9 cellular contexts compared by ENCODE assay signal in genomic region chr2:219358170-219359075, GRCh38. TPM values are rescaled to one million over a fixed set of nuclear protein-coding genes. Genes with fewer than 3 reads are reported as not detected.
DNase-seq lines count a peak whose midpoint lies in the region; ATAC-seq and TF ChIP-seq lines count a peak whose summit lies in the region.
"Had no signal": no experiment of that assay in that cellular context is flagged by ENCODE, and none has a peak within 500 bp of the region (broad histone marks: within the 10 kb centered on the region; RNA-seq: fewer than 3 reads in every experiment).

No MANE protein-coding gene starts in this region.

- H3K27ac ChIP-seq in heart right ventricle (no peak overlapping the region), gastrocnemius medialis (no peak overlapping the region)

- no peak for TF ChIP-seq POLR2A in gastrocnemius medialis (IDR thresholded peaks at IDR 0.05)

- H3K36me3 ChIP-seq in heart right ventricle (no peaks in the 10 kb centered on the region), gastrocnemius medialis (no peaks in the 10 kb centered on the region)

- in situ Hi-C loops in gastrocnemius medialis (cut with MboI; ENCODE audit: low sequenced_read_pairs in 4 of 4) = no loop called here

- H3K4me1 ChIP-seq in heart right ventricle = peaks cover 0 to 31% (median 11%) of the 10 kb centered on the region in 9 donors
- peaks cover 15 to 21% of the 10 kb centered on the region in 2 donors for H3K4me1 ChIP-seq in gastrocnemius medialis

- intact Hi-C loops in heart right ventricle (cut with DNase I) = no loop called here
- intact Hi-C loops in gastrocnemius medialis (cut with DNase I; ENCODE audit: low total_unique reads) = no loop called here

- H3K4me3 ChIP-seq in heart right ventricle = peak overlapping the region in 8 of 10 donors; percentile 15 to 40 (median 31)
- H3K4me3 ChIP-seq in gastrocnemius medialis = peak overlapping the region; percentile 10 to 36 (median 28)

- 3% methylated on average over 61 to 66 of the region's 66 CpGs for WGBS in heart right ventricle, 2 donors

- H3K27me3 ChIP-seq in heart right ventricle (peaks cover 9 to 66% (median 51%) of the 10 kb centered on the region in 7 donors), gastrocnemius medialis (peaks cover 36 to 44% (median 37%) of the 10 kb centered on the region in 3 donors)

- ATAC-seq in heart right ventricle (peak in 3 of 8 donors; percentile 19 to 42 (median 28)), gastrocnemius medialis (no peak), HG02759 (IDR thresholded peaks at IDR 0.05; ENCODE audit: unreplicated experiment) (no peak)

- no peaks in the 10 kb centered on the region for H3K9me3 ChIP-seq in heart right ventricle
- no peaks in the 10 kb centered on the region for H3K9me3 ChIP-seq in gastrocnemius medialis

- TF ChIP-seq CTCF in heart right ventricle (IDR thresholded peaks at IDR 0.05) (no peak), gastrocnemius medialis (IDR thresholded peaks at IDR 0.05 in 4 of 5, conservative IDR thresholded peaks at IDR 0.05 in 1 of 5) (no peak)

- DNase-seq in DMS53 (lab: John Stamatoyannopoulos, UW) (peak; percentile 33), DMS53 treated with DMSO at 0.1 percent for 48 hours (lab: John Stamatoyannopoulos, UW; ENCODE audit: unreplicated experiment) (no peak), NOMO-1 treated with DMSO at 0.1 percent for 48 hours (lab: John Stamatoyannopoulos, UW; ENCODE audit: unreplicated experiment) (peak; percentile 30), heart right ventricle (no peak), gastrocnemius medialis (no peak), NCI-H2196 (lab: John Stamatoyannopoulos, UW; ENCODE audit: unreplicated experiment) (no peak), T-helper 9 cell (no peak)
- DNase-seq: activated CD4-positive, alpha-beta T cell treated with anti-CD3 and anti-CD28 coated beads for 1 hour had no signal

RNA-seq across cellular contexts. Expression of gene RESP18, which starts 25.9 kb away (rescaled TPM):
- total RNA-seq in heart right ventricle (not detected), gastrocnemius medialis (not detected)
- polyA plus RNA-seq in heart right ventricle = not detected

RNA-seq across cellular contexts. Expression of gene DNPEP, which starts 29.3 kb away (rescaled TPM):
- 100 to 1,000 TPM in 1 of 10 donors, 10 to 100 TPM in 9; 56.1 to 110 (median 74.0) TPM for total RNA-seq in heart right ventricle
- 10 to 100 TPM; 56.3 to 68.5 TPM for polyA plus RNA-seq in heart right ventricle
- 100 to 1,000 TPM in 1 of 4 donors, 10 to 100 TPM in 3; 56.0 to 147 (median 65.3) TPM for total RNA-seq in gastrocnemius medialis

RNA-seq across cellular contexts. Expression of gene PTPRN, which starts 49.2 kb away (rescaled TPM):
- total RNA-seq in heart right ventricle (under 1 TPM in 6 of 10 donors, not detected in 4; 0.26 to 0.51 (median 0.31) TPM), gastrocnemius medialis (not detected)
- polyA plus RNA-seq in heart right ventricle = under 1 TPM in 1 of 2 donors, not detected in 1; 0.09 TPM

RNA-seq across cellular contexts. Expression of gene DES, which starts 59.8 kb away (rescaled TPM):
- total RNA-seq in heart right ventricle = over 10,000 TPM; 12,560 to 18,019 (median 15,816) TPM
- over 10,000 TPM; 13,697 to 18,010 TPM for polyA plus RNA-seq in heart right ventricle
- total RNA-seq in gastrocnemius medialis = over 10,000 TPM; 19,008 to 28,635 (median 23,575) TPM

Comparison
In these comparisons a context has a peak if more than half of its experiments do, and no peak if none do; other contexts are left out.
1. DNase-seq: peak in DMS53 (single experiment) and NOMO-1 treated with DMSO at 0.1 percent for 48 hours (single experiment); none in DMS53 treated with DMSO at 0.1 percent for 48 hours (single experiment), heart right ventricle (0 of 2), gastrocnemius medialis (0 of 2), NCI-H2196 (single experiment) and T-helper 9 cell (single experiment).